In the genomic region with DNA sequence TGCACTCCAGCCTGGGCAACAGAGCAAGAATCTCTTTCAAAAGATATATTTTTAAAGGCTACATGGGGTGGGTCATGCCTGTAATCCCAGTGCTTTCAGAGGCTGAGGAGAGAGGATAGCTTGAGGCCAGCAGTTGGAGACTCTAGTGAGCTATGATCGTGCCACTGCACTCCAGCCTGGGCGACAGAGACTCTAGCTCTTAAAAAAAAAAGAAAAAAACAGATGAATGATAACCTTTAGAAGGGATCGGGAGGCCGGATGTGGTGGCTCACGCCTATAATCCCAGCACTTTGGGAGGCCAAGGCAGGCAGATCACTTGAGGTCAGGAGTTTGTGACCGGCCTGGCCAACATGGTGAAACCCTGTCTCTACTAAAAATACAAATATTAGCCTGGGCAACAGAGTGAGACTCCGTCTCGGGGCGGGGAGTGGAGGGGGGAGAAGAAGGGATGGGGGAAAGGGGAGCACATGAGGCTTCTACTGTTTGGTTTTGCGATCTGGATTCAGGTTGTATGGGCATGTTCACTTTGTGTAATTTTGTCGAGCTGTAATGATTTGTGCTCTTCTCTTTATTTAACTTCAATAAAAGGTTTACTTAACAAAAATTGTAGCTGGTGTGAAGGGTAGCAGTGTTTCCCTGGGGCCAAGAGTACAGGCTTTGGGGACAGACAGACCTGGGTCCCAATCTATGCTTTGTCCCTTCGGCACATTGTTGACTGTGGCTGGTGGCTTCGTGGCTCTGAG, we compare ENCODE assay signal across 1 cellular context.
TF ChIP-seq lines count a peak whose summit lies in the region.

No MANE protein-coding gene starts in this region.

TF ChIP-seq in GM12878, 131 proteins besides CTCF, POLR2A, EP300 and RAD21:
- TF ChIP-seq, protein P1, sequence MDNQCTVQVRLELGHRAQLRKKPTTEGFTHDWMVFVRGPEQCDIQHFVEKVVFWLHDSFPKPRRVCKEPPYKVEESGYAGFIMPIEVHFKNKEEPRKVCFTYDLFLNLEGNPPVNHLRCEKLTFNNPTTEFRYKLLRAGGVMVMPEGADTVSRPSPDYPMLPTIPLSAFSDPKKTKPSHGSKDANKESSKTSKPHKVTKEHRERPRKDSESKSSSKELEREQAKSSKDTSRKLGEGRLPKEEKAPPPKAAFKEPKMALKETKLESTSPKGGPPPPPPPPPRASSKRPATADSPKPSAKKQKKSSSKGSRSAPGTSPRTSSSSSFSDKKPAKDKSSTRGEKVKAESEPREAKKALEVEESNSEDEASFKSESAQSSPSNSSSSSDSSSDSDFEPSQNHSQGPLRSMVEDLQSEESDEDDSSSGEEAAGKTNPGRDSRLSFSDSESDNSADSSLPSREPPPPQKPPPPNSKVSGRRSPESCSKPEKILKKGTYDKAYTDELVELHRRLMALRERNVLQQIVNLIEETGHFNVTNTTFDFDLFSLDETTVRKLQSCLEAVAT (IDR thresholded peaks at IDR 0.05): 0 out of 2 replicates have a peak, but pooled peaks have one; percentile 44
- no peak for TF ChIP-seq BCL11A (IDR thresholded peaks at IDR 0.05; ENCODE audit: low read depth, low read length)
